8 cellular contexts compared by ENCODE assay signal in genomic region chr11:130315354-130315970, GRCh38.
DNase-seq lines count a peak whose midpoint lies in the region; ATAC-seq and TF ChIP-seq lines count a peak whose summit lies in the region.

No MANE protein-coding gene starts in this region.

- H3K4me3 ChIP-seq in choroid plexus epithelial cell (ENCODE audit: low read depth, low read length) = peak overlapping the region; percentile 79

- DNase-seq in choroid plexus epithelial cell (ENCODE audit: low read depth) = peak; percentile 6
- peak; percentile 12 for DNase-seq in medulla oblongata (ENCODE audit: extremely low spot score)
- peak; percentile 18 to 32 for DNase-seq in stimulated activated CD8-positive, alpha-beta memory T cell treated with anti-CD3 and anti-CD28 coated beads, Interleukin-15, amount 100 ng/mL, for 48 hours (ENCODE audit: low read depth in 2 of 2)
- DNase-seq in pons (ENCODE audit: low spot score) = no peak
- DNase-seq in MV-4-11 (lab: John Stamatoyannopoulos, UW) = no peak

- ATAC-seq in GM18907 (IDR thresholded peaks at IDR 0.05; ENCODE audit: unreplicated experiment) (peak; percentile 36), HG03135 (IDR thresholded peaks at IDR 0.05; ENCODE audit: unreplicated experiment) (peak; percentile 32)
- peak; percentile 6 to 15 for ATAC-seq in activated CD4-positive, CD25-positive, alpha-beta regulatory T cell treated with anti-CD3 and anti-CD28 coated beads, Interleukin-2, amount 50 U/mL, for 24 hours

- no peak for TF ChIP-seq CTCF in choroid plexus epithelial cell (conservative IDR thresholded peaks at IDR 0.05; ENCODE audit: low read depth, low read length)

Comparison
In these comparisons a context has a peak if more than half of its experiments do, and no peak if none do; other contexts are left out.
1. DNase-seq: peak in choroid plexus epithelial cell (single experiment), medulla oblongata (single experiment) and stimulated activated CD8-positive, alpha-beta memory T cell treated with anti-CD3 and anti-CD28 coated beads, Interleukin-15, amount 100 ng/mL, for 48 hours (2 of 2); none in pons (single experiment) and MV-4-11 (single experiment).
2. Peak in every context shown above with its lines, with median percentiles within 50 percentile points of each other: ATAC-seq.